ENCODE assay signal across 18 cellular contexts in the genomic region with DNA sequence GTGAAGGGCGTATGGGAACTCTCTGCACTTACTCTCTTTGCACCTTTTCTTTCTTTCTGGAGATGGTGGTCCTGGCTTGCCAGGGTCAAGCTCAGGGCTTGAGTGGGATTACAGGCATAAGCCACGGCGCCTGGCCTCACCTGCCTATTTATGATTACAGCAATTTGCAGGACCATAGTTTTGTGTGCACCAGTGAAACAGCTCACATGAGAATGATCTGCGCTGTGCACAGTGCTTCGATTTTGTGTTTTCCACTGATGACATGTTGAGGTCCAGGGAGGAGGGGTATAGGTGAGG.
"Had no signal": no experiment of that assay in that cellular context is flagged by ENCODE, and none has a peak within 500 bp of the region (broad histone marks: within the 10 kb centered on the region; RNA-seq: fewer than 3 reads in every experiment).

No MANE protein-coding gene starts in this region.

- H3K4me2 ChIP-seq: SK-N-SH had no signal

- H3K27me3 ChIP-seq: thyroid gland had no signal

- H3K9ac ChIP-seq: SK-N-SH had no signal

- H3K27me3 Mint-ChIP-seq: activated CD4-positive, alpha-beta T cell treated with anti-CD3 and anti-CD28 coated beads, Interleukin-2, amount 10 ng/mL, durations not matched to agents 24 days and 14 days; stimulated activated naive B cell treated with anti-CD40 and anti-IgM and Interleukin-4, amounts not matched to agents 10 μg/mL and 1 μg/mL and 100 μg/mL, for 72 hours had no signal

- H3K27ac ChIP-seq: brain microvascular endothelial cell, foreskin keratinocyte, thyroid gland had no signal

- H3K4me3 ChIP-seq: thyroid gland had no signal

- H3K27ac Mint-ChIP-seq: dendritic cell treated with granulocyte-macrophage colony-stimulating factor and Interleukin-4, amounts not matched to agents 40 ng/mL and 50 ng/mL, for 4 days; stimulated activated naive B cell treated with anti-CD40 and anti-IgM and Interleukin-4, amounts not matched to agents 10 μg/mL and 1 μg/mL and 100 μg/mL, for 72 hours had no signal

- DNase-seq: activated CD4-positive, alpha-beta T cell treated with anti-CD3 and anti-CD28 coated beads, Interleukin-2, amount 10 ng/mL, durations not matched to agents 24 days and 14 days; activated effector memory CD4-positive, alpha-beta T cell treated with Interleukin-2 at 50 U/mL for 16 hours; activated naive CD8-positive, alpha-beta T cell treated with anti-CD3 and anti-CD28 coated beads, Interleukin-2, amount 10 ng/mL, durations not matched to agents 7 days and 5 days; activated T-cell treated with anti-CD3 and anti-CD28 coated beads, Interleukin-2, amount 50 U/mL, for 4 hours; anterior cingulate cortex; brain microvascular endothelial cell; cerebellar nuclear complex; effector memory CD4-positive, alpha-beta T cell; foreskin keratinocyte; glutamatergic neuron; midbrain; nucleus accumbens; SK-N-SH; stimulated activated CD4-positive, alpha-beta T cell treated with anti-CD3 and anti-CD28 coated beads, Interleukin-15, amount 100 ng/mL, for 24 hours; stimulated activated CD4-positive, alpha-beta T cell treated with anti-CD3 and anti-CD28 coated beads, Interleukin-4, amount 100 ng/mL, for 1 hour; stimulated activated naive B cell treated with anti-CD40 and anti-IgM and Interleukin-4, amounts not matched to agents 10 μg/mL and 1 μg/mL and 100 μg/mL, for 72 hours; thyroid gland had no signal

- H3K4me3 Mint-ChIP-seq: activated naive CD8-positive, alpha-beta T cell treated with anti-CD3 and anti-CD28 coated beads, Interleukin-2, amount 10 ng/mL, durations not matched to agents 7 days and 5 days; activated T-cell treated with anti-CD3 and anti-CD28 coated beads, Interleukin-2, amount 50 U/mL, for 4 hours; dendritic cell treated with granulocyte-macrophage colony-stimulating factor and Interleukin-4, amounts not matched to agents 40 ng/mL and 50 ng/mL, for 4 days; stimulated activated naive B cell treated with anti-CD40 and anti-IgM and Interleukin-4, amounts not matched to agents 10 μg/mL and 1 μg/mL and 100 μg/mL, for 72 hours had no signal

- H3K9me3 Mint-ChIP-seq: activated CD4-positive, alpha-beta T cell treated with anti-CD3 and anti-CD28 coated beads, Interleukin-2, amount 10 ng/mL, durations not matched to agents 24 days and 14 days; activated naive CD8-positive, alpha-beta T cell treated with anti-CD3 and anti-CD28 coated beads, Interleukin-2, amount 10 ng/mL, durations not matched to agents 7 days and 5 days; activated T-cell treated with anti-CD3 and anti-CD28 coated beads, Interleukin-2, amount 50 U/mL, for 4 hours; dendritic cell treated with granulocyte-macrophage colony-stimulating factor and Interleukin-4, amounts not matched to agents 40 ng/mL and 50 ng/mL, for 4 days; stimulated activated naive B cell treated with anti-CD40 and anti-IgM and Interleukin-4, amounts not matched to agents 10 μg/mL and 1 μg/mL and 100 μg/mL, for 72 hours had no signal

- H3K36me3 ChIP-seq: brain microvascular endothelial cell, thyroid gland had no signal

- H3K9me3 ChIP-seq: SK-N-SH, thyroid gland had no signal

- H3K9me2 ChIP-seq: SK-N-SH had no signal

- ATAC-seq: activated T-cell treated with anti-CD3 and anti-CD28 coated beads, Interleukin-2, amount 50 U/mL, for 4 hours; foreskin keratinocyte; stimulated activated naive B cell treated with anti-CD40 and anti-IgM and Interleukin-4, amounts not matched to agents 10 μg/mL and 1 μg/mL and 100 μg/mL, for 72 hours had no signal
